ENCODE assay signal across 16 cellular contexts in genomic region chrX:8755116-8755515, GRCh38. TPM values are rescaled to one million over a fixed set of nuclear protein-coding genes. Genes with fewer than 3 reads are reported as not detected.
DNase-seq lines count a peak whose midpoint lies in the region; ATAC-seq and TF ChIP-seq lines count a peak whose summit lies in the region.
"Had no signal": no experiment of that assay in that cellular context is flagged by ENCODE, and none has a peak within 500 bp of the region (broad histone marks: within the 10 kb centered on the region; RNA-seq: fewer than 3 reads in every experiment).

No MANE protein-coding gene starts in this region.

- no peak for TF ChIP-seq POLR2A in adrenal gland (IDR thresholded peaks at IDR 0.05)

- H3K36me3 ChIP-seq in A673 (ENCODE audit: insufficient read depth, low read length, poor library complexity, severe bottlenecking) (no peaks in the 10 kb centered on the region), OCI-LY3 (replicated peaks; ENCODE audit: low read depth, low read length) (no peaks in the 10 kb centered on the region), hepatocyte (replicated peaks; ENCODE audit: insufficient read depth, low read depth) (no peaks in the 10 kb centered on the region), adrenal gland (replicated peaks in 1 of 2) (no peaks in the 10 kb centered on the region)

- H3K27me3 ChIP-seq in A673 (replicated peaks; ENCODE audit: insufficient read depth, low read depth, low read length, poor library complexity) (no peaks in the 10 kb centered on the region), OCI-LY3 (ENCODE audit: low read depth, low read length) (no peaks in the 10 kb centered on the region), hepatocyte (no peaks in the 10 kb centered on the region), adrenal gland (peaks cover 13% of the 10 kb centered on the region)

- POLR2A ChIA-PET in A673 (lab: Charles Lee; ENCODE audit: low non-redundant PET), result no interaction called here

- no peak overlapping the region for H3K4me2 ChIP-seq in OCI-LY3 (ENCODE audit: low read length)
- H3K4me2 ChIP-seq in hepatocyte, result no peak overlapping the region

- no TSS peak for BruUV-seq in A673 (replicated peaks; lab: Mats Ljungman, UMichigan)

- WGBS in hepatocyte (ENCODE audit: low lambda C conversion rate, missing lambda C conversion rate), result 91% methylated on average over 4 of the region's 4 CpGs
- WGBS in adrenal gland, 4 donors, result 61 to 79% (median 69%) methylated on average over 4 of the region's 4 CpGs

- H3K79me2 ChIP-seq in OCI-LY3 (ENCODE audit: low read length) (no peaks in the 10 kb centered on the region), hepatocyte (no peaks in the 10 kb centered on the region)

- H3K9me2 ChIP-seq in hepatocyte (replicated peaks; ENCODE audit: insufficient read depth), result no peaks in the 10 kb centered on the region

- H2AFZ ChIP-seq in OCI-LY3 (ENCODE audit: low read depth, low read length), result no peak overlapping the region
- H2AFZ ChIP-seq in hepatocyte, result no peak overlapping the region

- no peak overlapping the region for H3K9ac ChIP-seq in OCI-LY3 (ENCODE audit: low read length)

- peak; percentile 25; the same call in 1 of the 2 replicates for TF ChIP-seq CTCF in A673 (conservative IDR thresholded peaks at IDR 0.05; ENCODE audit: low read depth, low read length)
- TF ChIP-seq CTCF in GM12872 (IDR thresholded peaks at IDR 0.05; ENCODE audit: insufficient read depth, low read depth, low read length), result 0 out of 3 replicates have a peak, but pooled peaks have one; percentile 9
- TF ChIP-seq CTCF in OCI-LY3 (IDR thresholded peaks at IDR 0.05; ENCODE audit: low read depth, low read length), result peak; percentile 16; the same call in 1 of the 2 replicates
- peak; percentile 11 for TF ChIP-seq CTCF in hepatocyte (IDR thresholded peaks at IDR 0.05; ENCODE audit: poor library complexity)
- no peak for TF ChIP-seq CTCF in adrenal gland (IDR thresholded peaks at IDR 0.05)

- no peak overlapping the region for H3K27ac ChIP-seq in A673 (ENCODE audit: low read depth, low read length, poor library complexity, severe bottlenecking)
- no peak overlapping the region for H3K27ac ChIP-seq in OCI-LY3 (ENCODE audit: low read length)
- H3K27ac ChIP-seq in hepatocyte, result no peak overlapping the region
- no peak overlapping the region for H3K27ac ChIP-seq in adrenal gland

- H3K4me3 ChIP-seq in A673 (ENCODE audit: low read depth, low read length, poor library complexity, severe bottlenecking), result no peak overlapping the region
- no peak overlapping the region for H3K4me3 ChIP-seq in OCI-LY3 (ENCODE audit: low read length)
- H3K4me3 ChIP-seq in hepatocyte, result no peak overlapping the region
- H3K4me3 ChIP-seq in adrenal gland, result no peak overlapping the region

- H3K9me3 ChIP-seq in A673 (ENCODE audit: low read depth, low read length, poor library complexity, severe bottlenecking), result no peaks in the 10 kb centered on the region
- H3K9me3 ChIP-seq in OCI-LY3 (ENCODE audit: insufficient read depth, low read length), result no peaks in the 10 kb centered on the region
- H3K9me3 ChIP-seq in hepatocyte (ENCODE audit: low read depth), result no peaks in the 10 kb centered on the region
- H3K9me3 ChIP-seq in adrenal gland (replicated peaks in 1 of 3), result no peaks in the 10 kb centered on the region

- intact Hi-C loops in A673 (cut with micrococcal nuclease; ENCODE audit: unreplicated experiment), result no loop called here
- intact Hi-C loops in adrenal gland (cut with DNase I), result no loop called here

- H4K20me1 ChIP-seq in OCI-LY3 (ENCODE audit: insufficient read depth, low read length) (no peaks in the 10 kb centered on the region), hepatocyte (ENCODE audit: insufficient read depth, poor library complexity, severe bottlenecking) (no peaks in the 10 kb centered on the region)

- H3K4me1 ChIP-seq in A673 (ENCODE audit: insufficient read depth, low read length, poor library complexity, severe bottlenecking) (no peaks in the 10 kb centered on the region), OCI-LY3 (ENCODE audit: low read length) (no peaks in the 10 kb centered on the region), hepatocyte (ENCODE audit: insufficient read depth) (no peaks in the 10 kb centered on the region), adrenal gland (replicated peaks in 1 of 2) (no peaks in the 10 kb centered on the region)

- DNase-seq in A673 (ENCODE audit: low spot score) (peak; percentile 11), hepatocyte (ENCODE audit: low spot score) (no peak), adrenal gland (no peak), foreskin melanocyte (no peak)
- DNase-seq: activated naive CD8-positive, alpha-beta T cell treated with anti-CD3 and anti-CD28 coated beads, Interleukin-2, amount 10 ng/mL, durations not matched to agents 7 days and 5 days; CD4-positive, alpha-beta T cell; dermis blood vessel endothelial cell; stimulated activated CD4-positive, alpha-beta T cell treated with anti-CD3 and anti-CD28 coated beads, Interleukin-1b, Interleukin-23, amount 100 ng/mL, for 48 hours; T-helper 1 cell had no signal

- CTCF ChIA-PET in A673 (lab: Charles Lee), result interaction anchor here (1.1 kb wide), 1 partner anchor 57 kb away, joined by 4 read pairs; no protein-coding TSS in a partner anchor

- ATAC-seq in HG03342 (IDR thresholded peaks at IDR 0.05; ENCODE audit: unreplicated experiment), result no peak
- ATAC-seq in HG02610 (IDR thresholded peaks at IDR 0.05; ENCODE audit: unreplicated experiment), result no peak
- ATAC-seq: stimulated activated memory B cell treated with anti-CD40 and anti-IgM and Interleukin-4, amounts not matched to agents 10 μg/mL and 1 μg/mL and 100 μg/mL, for 72 hours had no signal

RNA-seq across cellular contexts. Expression of gene ANOS1, which starts 23.2 kb away (rescaled TPM):
- total RNA-seq in A673 (2021) (0.06 and 0.07 TPM in 2 replicates), hepatocyte (5.7 and 6.4 TPM in 2 replicates), adrenal gland (1 to 10 TPM in 7 of 8 donors, under 1 TPM in 1; 0.60 to 7.3 (median 2.3) TPM)
- polyA plus RNA-seq in hepatocyte (3.1 and 4.7 TPM in 2 replicates), adrenal gland (1 to 10 TPM in 2 of 3 donors, under 1 TPM in 1; 0.64 to 2.5 (median 1.1) TPM)
- total RNA-seq: CD4-positive, alpha-beta T cell had no signal

RNA-seq across cellular contexts. Expression of gene FAM9A, which starts 46.1 kb away (rescaled TPM):
- total RNA-seq in A673 (2021) (not detected in 2 replicates), hepatocyte (not detected in 2 replicates), adrenal gland (not detected)
- polyA plus RNA-seq in hepatocyte (not detected in 2 replicates), adrenal gland (not detected)
- total RNA-seq: activated naive CD8-positive, alpha-beta T cell treated with anti-CD3 and anti-CD28 coated beads, Interleukin-2, amount 10 ng/mL, durations not matched to agents 7 days and 5 days; CD4-positive, alpha-beta T cell; dermis blood vessel endothelial cell; glomerular endothelial cell; posterior vena cava had no signal

Comparison
In these comparisons a context has a peak if more than half of its experiments do, and no peak if none do; other contexts are left out.
1. CTCF ChIP-seq: peak in A673 (single experiment), GM12872 (single experiment), OCI-LY3 (single experiment) and hepatocyte (single experiment); none in adrenal gland (0 of 6).